ENCODE assay signal across 9 cellular contexts in genomic region chr2:222844323-222844722, GRCh38. TPM values are rescaled to one million over a fixed set of nuclear protein-coding genes. Genes with fewer than 3 reads are reported as not detected.
DNase-seq lines count a peak whose midpoint lies in the region; ATAC-seq and TF ChIP-seq lines count a peak whose summit lies in the region.
"Had no signal": no experiment of that assay in that cellular context is flagged by ENCODE, and none has a peak within 500 bp of the region (broad histone marks: within the 10 kb centered on the region; RNA-seq: fewer than 3 reads in every experiment).

No MANE protein-coding gene starts in this region.

- TF ChIP-seq POLR2A in HCT116 (IDR thresholded peaks at IDR 0.05; ENCODE audit: borderline replicate concordance, extremely low read depth, insufficient read depth, insufficient read length), result no peak
- TF ChIP-seq POLR2A in spleen (IDR thresholded peaks at IDR 0.05), result no peak

- intact Hi-C loops in HCT116 (cut with micrococcal nuclease) (no loop called here), spleen (cut with DNase I; ENCODE audit: low total_unique reads) (no loop called here)

- H3K36me3 Mint-ChIP-seq in glutamatergic neuron (ENCODE audit: unreplicated experiment), result no peaks in the 10 kb centered on the region
- H3K36me3 Mint-ChIP-seq: activated CD4-positive, alpha-beta memory T cell treated with anti-CD3 and anti-CD28 coated beads for 36 hours had no signal

- DNase-seq in HCT116 (ENCODE audit: low read depth, low spot score), result peak; percentile 32
- peak; percentile 55 for DNase-seq in SKM-1 (lab: John Stamatoyannopoulos, UW; ENCODE audit: unreplicated experiment)
- DNase-seq in glomerular visceral epithelial cell (ENCODE audit: extremely low spot score), result peak; percentile 44
- DNase-seq in spleen, result no peak
- DNase-seq in SK-N-DZ (ENCODE audit: low spot score), result no peak
- DNase-seq in Karpas-422, result no peak
- no peak for DNase-seq in glutamatergic neuron
- DNase-seq: activated CD4-positive, alpha-beta memory T cell treated with anti-CD3 and anti-CD28 coated beads for 36 hours had no signal

- 44 to 79% (median 62%) methylated on average over 6 of the region's 6 CpGs for WGBS in spleen, 5 donors

- H3K27me3 Mint-ChIP-seq in glutamatergic neuron (ENCODE audit: unreplicated experiment), result no peaks in the 10 kb centered on the region

- H3K9me2 ChIP-seq in HCT116 (ENCODE audit: insufficient read depth), result no peaks in the 10 kb centered on the region
- no peaks in the 10 kb centered on the region for H3K9me2 ChIP-seq in Karpas-422 (replicated peaks; ENCODE audit: insufficient read depth, low read length)

- CTCF ChIA-PET in HCT116 (lab: Charles Lee), result interaction anchor here (0.6 to 1.1 kb wide), 4 partner anchors 13 to 167 kb away, joined by 3 read pairs; no protein-coding TSS in a partner anchor

- H3K9ac ChIP-seq in HCT116 (ENCODE audit: low read length) (no peak overlapping the region), Karpas-422 (ENCODE audit: low read length) (no peak overlapping the region)

- peak; percentile 63 for ATAC-seq in HCT116
- ATAC-seq in HG02588 (IDR thresholded peaks at IDR 0.05; ENCODE audit: unreplicated experiment), result no peak

- H3K4me1 Mint-ChIP-seq in glutamatergic neuron (ENCODE audit: low read depth, unreplicated experiment), result no peaks in the 10 kb centered on the region

- H3K4me3 ChIP-seq in HCT116 (replicated peaks in 1 of 2; ENCODE audit: low read depth in 1 of 2, low read length in 2 of 2) (peak overlapping the region; percentile 14 to 30), spleen (peak overlapping the region in 1 of 8 donors; percentile 24), Karpas-422 (ENCODE audit: low read length) (no peak overlapping the region)

- no TSS peak for BruUV-seq in HCT116 (replicated peaks; lab: Mats Ljungman, UMichigan)

- H3K4me1 ChIP-seq in HCT116 (ENCODE audit: control insufficient read depth in 1 of 2, insufficient read depth in 2 of 2, low read length in 2 of 2), result peaks cover 0 to 22% of the 10 kb centered on the region in 2 experiments; a peak in 2 of 4 replicates
- H3K4me1 ChIP-seq in spleen, result peaks cover 0 to 33% (median 6%) of the 10 kb centered on the region in 6 donors
- peaks cover 8% of the 10 kb centered on the region for H3K4me1 ChIP-seq in Karpas-422 (ENCODE audit: low read length)

- H4K20me1 ChIP-seq in HCT116 (ENCODE audit: insufficient read depth) (no peaks in the 10 kb centered on the region), Karpas-422 (ENCODE audit: insufficient read depth, low read depth, low read length) (no peaks in the 10 kb centered on the region)

- H2AFZ ChIP-seq in HCT116 (ENCODE audit: low read depth, low read length, poor library complexity, severe bottlenecking), result peak overlapping the region; percentile 100
- H2AFZ ChIP-seq in Karpas-422 (ENCODE audit: low read length), result no peak overlapping the region

- TF ChIP-seq CTCF in HCT116 (IDR thresholded peaks at IDR 0.05 in 2 of 3, conservative IDR thresholded peaks at IDR 0.05 in 1 of 3; ENCODE audit: borderline replicate concordance in 1 of 3, insufficient read depth in 1 of 3, low read depth in 2 of 3, low read length in 2 of 3), result no peak
- no peak for TF ChIP-seq CTCF in spleen (IDR thresholded peaks at IDR 0.05 in 8 of 11, conservative IDR thresholded peaks at IDR 0.05 in 3 of 11)
- TF ChIP-seq CTCF in glutamatergic neuron (IDR thresholded peaks at IDR 0.05; ENCODE audit: partially characterized antibody, unreplicated experiment), result no peak

- RAD21 ChIA-PET in HCT116 (lab: Charles Lee; ENCODE audit: low non-redundant PET in 1 of 2, low total read pairs in 2 of 2, uncharacterized antibody in 2 of 2, unreplicated experiment in 2 of 2), result no interaction called here

- H3K4me2 ChIP-seq in HCT116 (ENCODE audit: low read length) (peak overlapping the region; percentile 59), Karpas-422 (ENCODE audit: low read depth, low read length, poor library complexity, severe bottlenecking) (no peak overlapping the region)

- H3K4me3 Mint-ChIP-seq in glutamatergic neuron (ENCODE audit: unreplicated experiment), result no peak overlapping the region
- H3K4me3 Mint-ChIP-seq: activated CD4-positive, alpha-beta memory T cell treated with anti-CD3 and anti-CD28 coated beads for 36 hours had no signal

- no peaks in the 10 kb centered on the region for H3K27me3 ChIP-seq in HCT116 (ENCODE audit: insufficient read depth, low read length)
- no peaks in the 10 kb centered on the region for H3K27me3 ChIP-seq in spleen (replicated peaks in 1 of 7)
- H3K27me3 ChIP-seq in Karpas-422 (ENCODE audit: low read length), result no peaks in the 10 kb centered on the region

- H3K9me3 ChIP-seq in HCT116 (ENCODE audit: control insufficient read depth in 1 of 2, insufficient read depth in 1 of 2, low read depth in 1 of 2, low read length in 2 of 2) (no peaks in the 10 kb centered on the region), spleen (no peaks in the 10 kb centered on the region), Karpas-422 (ENCODE audit: low read length) (no peaks in the 10 kb centered on the region)

- POLR2A ChIA-PET in HCT116 (lab: Charles Lee), result no interaction called here

- H3K79me2 ChIP-seq in HCT116 (ENCODE audit: insufficient read depth, low read length) (no peaks in the 10 kb centered on the region), Karpas-422 (ENCODE audit: low read length) (no peaks in the 10 kb centered on the region)

- TF ChIP-seq RAD21 in HCT116 (IDR thresholded peaks at IDR 0.05; ENCODE audit: low read depth), result no peak

- H3K27ac Mint-ChIP-seq in glutamatergic neuron (ENCODE audit: unreplicated experiment), result no peak overlapping the region
- H3K27ac Mint-ChIP-seq: activated CD4-positive, alpha-beta memory T cell treated with anti-CD3 and anti-CD28 coated beads for 36 hours had no signal

- no peak overlapping the region; the same call in 1 of the 2 replicates for H3K27ac ChIP-seq in HCT116 (ENCODE audit: low read depth, low read length)
- H3K27ac ChIP-seq in spleen, result peak overlapping the region in 7 of 8 donors; percentile 19 to 84 (median 79)
- H3K27ac ChIP-seq in Karpas-422 (ENCODE audit: low read length), result no peak overlapping the region

- H3K9me3 Mint-ChIP-seq in glutamatergic neuron (ENCODE audit: unreplicated experiment), result no peaks in the 10 kb centered on the region
- H3K9me3 Mint-ChIP-seq: activated CD4-positive, alpha-beta memory T cell treated with anti-CD3 and anti-CD28 coated beads for 36 hours had no signal

- H3K36me3 ChIP-seq in HCT116 (ENCODE audit: control insufficient read depth in 1 of 2, insufficient read depth in 2 of 2, low read length in 2 of 2), result no peaks in the 10 kb centered on the region
- no peaks in the 10 kb centered on the region for H3K36me3 ChIP-seq in spleen
- no peaks in the 10 kb centered on the region for H3K36me3 ChIP-seq in Karpas-422 (ENCODE audit: insufficient read depth, low read length)

TF ChIP-seq in HCT116, 20 proteins besides CTCF, POLR2A, EP300 and RAD21 (continues in another document):
- TF ChIP-seq CBX3 (IDR thresholded peaks at IDR 0.05; ENCODE audit: low read depth) (peak; percentile 54; the same call in 1 of the 2 replicates), JUND (IDR thresholded peaks at IDR 0.05) (peak; percentile 47; the same call in 1 of the 2 replicates), REST (IDR thresholded peaks at IDR 0.05; ENCODE audit: low read depth) (no peak), YY1 (IDR thresholded peaks at IDR 0.05; ENCODE audit: extremely low read depth, insufficient replicate concordance, low read depth, low read length) (no peak), FOSL1 (IDR thresholded peaks at IDR 0.05; ENCODE audit: low read depth) (peak; percentile 68), SRF (IDR thresholded peaks at IDR 0.05; ENCODE audit: low read depth) (peak; percentile 34; the same call in 1 of the 2 replicates), EZH2phosphoT487 (IDR thresholded peaks at IDR 0.05; ENCODE audit: borderline replicate concordance) (no peak)

RNA-seq across cellular contexts. Expression of gene ACSL3, which starts 16.5 kb away (rescaled TPM):
- 142 TPM for total RNA-seq in HCT116 (2021; ENCODE audit: unreplicated experiment)
- 49.5 and 66.8 TPM in 2 replicates for polyA plus RNA-seq in HCT116 (2012)
- total RNA-seq in spleen, result 10 to 100 TPM; 34.5 to 50.2 (median 45.3) TPM
- 1 to 10 TPM; 7.5 to 9.8 (median 9.7) TPM for polyA plus RNA-seq in spleen
- 49.5 and 52.5 TPM in 2 replicates for polyA plus RNA-seq in SK-N-DZ (2014; cell fraction: cytosol; rRNA removed)
- 28.1 and 29.8 TPM in 2 replicates for polyA plus RNA-seq in SK-N-DZ (2014; cell fraction: nucleus; rRNA removed)
- total RNA-seq in Karpas-422 (2014; rRNA removed; shearing (Covaris generic); ENCODE audit: low replicate concordance), result 88.0 and 98.5 TPM in 2 replicates
- 87.0 TPM for total RNA-seq in glutamatergic neuron (ENCODE audit: unreplicated experiment)

Comparison
In these comparisons a context has a peak if more than half of its experiments do, and no peak if none do; other contexts are left out.
1. DNase-seq: peak in HCT116 (single experiment), SKM-1 (single experiment) and glomerular visceral epithelial cell (single experiment); none in spleen (single experiment), SK-N-DZ (single experiment), Karpas-422 (single experiment) and glutamatergic neuron (single experiment).
2. H3K27ac ChIP-seq: peak in spleen (7 of 8); none in HCT116 (single experiment) and Karpas-422 (single experiment).